In the genomic region with DNA sequence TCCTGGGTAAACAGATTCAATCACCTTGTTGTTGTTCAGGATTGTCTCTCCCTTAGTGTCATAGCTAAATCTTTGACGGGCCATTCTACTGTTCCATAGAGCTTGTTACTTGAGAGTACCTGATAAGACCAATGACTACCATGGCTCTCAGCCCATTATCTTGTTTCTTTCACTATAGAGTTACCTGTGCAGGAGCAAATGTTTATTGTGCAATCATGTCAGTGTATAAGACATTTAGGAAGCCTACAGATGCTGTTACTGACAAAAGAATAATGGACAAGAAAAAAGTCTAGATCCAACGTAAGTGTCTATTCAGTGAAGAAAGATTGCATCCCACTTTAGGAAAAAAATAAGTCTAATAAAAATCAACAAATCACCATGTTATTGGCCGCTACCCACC, we compare ENCODE assay signal across 3 cellular contexts.
TF ChIP-seq lines count a peak whose summit lies in the region.

No MANE protein-coding gene starts in this region.

TF ChIP-seq in HepG2, 621 proteins besides CTCF, POLR2A, EP300 and RAD21:
- TF ChIP-seq, protein P1, sequence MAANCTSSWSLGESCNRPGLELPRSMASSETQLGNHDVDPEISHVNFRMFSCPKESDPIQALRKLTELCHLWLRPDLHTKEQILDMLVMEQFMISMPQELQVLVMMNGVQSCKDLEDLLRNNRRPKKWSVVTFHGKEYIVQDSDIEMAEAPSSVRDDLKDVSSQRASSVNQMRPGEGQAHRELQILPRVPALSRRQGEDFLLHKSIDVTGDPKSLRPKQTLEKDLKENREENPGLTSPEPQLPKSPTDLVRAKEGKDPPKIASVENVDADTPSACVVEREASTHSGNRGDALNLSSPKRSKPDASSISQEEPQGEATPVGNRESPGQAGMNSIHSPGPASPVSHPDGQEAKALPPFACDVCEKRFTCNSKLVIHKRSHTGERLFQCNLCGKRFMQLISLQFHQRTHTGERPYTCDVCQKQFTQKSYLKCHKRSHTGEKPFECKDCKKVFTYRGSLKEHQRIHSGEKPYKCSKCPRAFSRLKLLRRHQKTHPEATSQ (CRISPR knock-in tag; IDR thresholded peaks at IDR 0.05; ENCODE audit: borderline replicate concordance), result no peak
- TF ChIP-seq CEBPB (IDR thresholded peaks at IDR 0.05; ENCODE audit: borderline replicate concordance, low read depth, low read length), result peak; percentile 67; the same call in 1 of the 2 replicates
TF ChIP-seq in HepG2: peak in this region for 1.

TF ChIP-seq in IMR-90, 13 proteins besides CTCF, POLR2A, EP300 and RAD21:
- TF ChIP-seq MAZ (IDR thresholded peaks at IDR 0.05; ENCODE audit: borderline replicate concordance, low read depth, low read length) (no peak), CEBPB (IDR thresholded peaks at IDR 0.05; ENCODE audit: low read depth, low read length) (peak; percentile 65), MXI1 (IDR thresholded peaks at IDR 0.05; ENCODE audit: borderline replicate concordance, low read depth, low read length) (no peak)

TF ChIP-seq in K562, 482 proteins besides CTCF, POLR2A, EP300 and RAD21:
- peak; percentile 58 for TF ChIP-seq CEBPB (tag; IDR thresholded peaks at IDR 0.05)
- no peak for TF ChIP-seq U2AF1 (optimal IDR thresholded peaks at IDR 0.05; ENCODE audit: low read depth, low read length)
- TF ChIP-seq CEBPG (CRISPR knock-in tag; IDR thresholded peaks at IDR 0.05), result no peak
- TF ChIP-seq CEBPG (tag; conservative IDR thresholded peaks at IDR 0.05 in 1 of 2, IDR thresholded peaks at IDR 0.05 in 1 of 2), result peak in 1 of 2 experiments; percentile 52; a peak in 1 of 4 replicates
